ENCODE assay signal across 16 cellular contexts in genomic region chrX:12965390-12965940, GRCh38. TPM values are rescaled to one million over a fixed set of nuclear protein-coding genes. Genes with fewer than 3 reads are reported as not detected.
DNase-seq lines count a peak whose midpoint lies in the region; ATAC-seq and TF ChIP-seq lines count a peak whose summit lies in the region.
"Had no signal": no experiment of that assay in that cellular context is flagged by ENCODE, and none has a peak within 500 bp of the region (broad histone marks: within the 10 kb centered on the region; RNA-seq: fewer than 3 reads in every experiment).

No MANE protein-coding gene starts in this region.

- DNase-seq in SK-N-SH (no peak), WTC11 (ENCODE audit: low spot score) (no peak), memory B cell (ENCODE audit: low spot score in 2 of 2) (no peak), putamen (ENCODE audit: low spot score) (no peak), upper lobe of right lung (no peak)
- DNase-seq in CD8-positive, alpha-beta memory T cell, result no peak
- DNase-seq: activated T-cell treated with anti-CD3 and anti-CD28 coated beads, Interleukin-2, amount 50 U/mL, for 24 hours; aorta; foreskin melanocyte; left ventricle myocardium superior; NCI-H526 treated with DMSO at 0.1 percent for 48 hours; PC-3; trophoblast cell had no signal

- no peak overlapping the region for H3K4me3 Mint-ChIP-seq in CD8-positive, alpha-beta memory T cell
- H3K4me3 Mint-ChIP-seq in WTC11, result no peak overlapping the region
- no peak overlapping the region for H3K4me3 Mint-ChIP-seq in memory B cell
- H3K4me3 Mint-ChIP-seq: activated T-cell treated with anti-CD3 and anti-CD28 coated beads, Interleukin-2, amount 50 U/mL, for 24 hours had no signal

- CTCF ChIA-PET in SK-N-SH (lab: Yijun Ruan, JAX), result interaction anchor here (1.6 to 1.9 kb wide), 2 partner anchors 18 to 523 kb away, joined by 4 to 11 read pairs; no protein-coding TSS in a partner anchor
- CTCF ChIA-PET in CD8-positive, alpha-beta memory T cell (lab: Charles Lee), result interaction anchor here (0.8 to 16.4 kb wide), 5 partner anchors 8 to 724 kb away, joined by 3 to 224 read pairs (median 4); no protein-coding TSS in a partner anchor
- CTCF ChIA-PET in WTC11 (lab: Charles Lee), result interaction anchor here (1.2 kb wide), 1 partner anchor 19 kb away, joined by 6 read pairs; no protein-coding TSS in a partner anchor

- peaks cover 16% of the 10 kb centered on the region for H3F3A ChIP-seq in SK-N-SH (replicated peaks; ENCODE audit: insufficient read depth)

- no peak overlapping the region for H3K9ac ChIP-seq in SK-N-SH

- H3K9me3 ChIP-seq in SK-N-SH, result no peaks in the 10 kb centered on the region
- no peaks in the 10 kb centered on the region for H3K9me3 ChIP-seq in CD8-positive, alpha-beta memory T cell (ENCODE audit: low read length)
- no peaks in the 10 kb centered on the region for H3K9me3 ChIP-seq in upper lobe of right lung
- H3K9me3 ChIP-seq: prostate gland had no signal

- peaks cover 53 to 68% (median 67%) of the 10 kb centered on the region in 3 donors for H3K4me1 Mint-ChIP-seq in CD8-positive, alpha-beta memory T cell
- H3K4me1 Mint-ChIP-seq in WTC11 (peaks cover 16% of the 10 kb centered on the region), memory B cell (peaks cover 23% of the 10 kb centered on the region)

- TF ChIP-seq RAD21 in SK-N-SH (IDR thresholded peaks at IDR 0.05; ENCODE audit: low read length), result no peak

- H3K4me3 ChIP-seq in SK-N-SH (ENCODE audit: low read depth in 2 of 2, low read length in 1 of 2) (no peak overlapping the region), upper lobe of right lung (no peak overlapping the region)
- no peak overlapping the region for H3K4me3 ChIP-seq in CD8-positive, alpha-beta memory T cell (ENCODE audit: low read length)
- H3K4me3 ChIP-seq: prostate gland had no signal

- no peak overlapping the region for H3K4me2 ChIP-seq in SK-N-SH

- no peaks in the 10 kb centered on the region for H3K27me3 ChIP-seq in SK-N-SH (ENCODE audit: insufficient read depth)
- H3K27me3 ChIP-seq in CD8-positive, alpha-beta memory T cell (ENCODE audit: insufficient read depth, low read length, poor library complexity, severe bottlenecking), result no peaks in the 10 kb centered on the region
- H3K27me3 ChIP-seq in upper lobe of right lung, result no peaks in the 10 kb centered on the region

- TF ChIP-seq CTCF in SK-N-SH (IDR thresholded peaks at IDR 0.05) (no peak), WTC11 (IDR thresholded peaks at IDR 0.05) (no peak), upper lobe of right lung (IDR thresholded peaks at IDR 0.05) (no peak)

- H4K20me1 ChIP-seq in SK-N-SH (ENCODE audit: insufficient read depth), result no peaks in the 10 kb centered on the region

- no peak overlapping the region for H3K27ac ChIP-seq in SK-N-SH (ENCODE audit: low read depth in 2 of 2, low read length in 1 of 2)
- no peak overlapping the region for H3K27ac ChIP-seq in CD8-positive, alpha-beta memory T cell (ENCODE audit: low read depth, low read length)
- H3K27ac ChIP-seq in upper lobe of right lung, result no peak overlapping the region
- H3K27ac ChIP-seq: prostate gland had no signal

- H3K27me3 Mint-ChIP-seq in CD8-positive, alpha-beta memory T cell, result peaks cover 0 to 6% of the 10 kb centered on the region in 2 donors
- H3K27me3 Mint-ChIP-seq in WTC11 (ENCODE audit: low read depth) (no peaks in the 10 kb centered on the region), memory B cell (no peaks in the 10 kb centered on the region)

- H3K36me3 Mint-ChIP-seq in CD8-positive, alpha-beta memory T cell, result no peaks in the 10 kb centered on the region
- peaks cover 20% of the 10 kb centered on the region for H3K36me3 Mint-ChIP-seq in WTC11
- H3K36me3 Mint-ChIP-seq in memory B cell, result no peaks in the 10 kb centered on the region

- H3K9me2 ChIP-seq in SK-N-SH, result no peaks in the 10 kb centered on the region

- no peak for TF ChIP-seq EP300 in SK-N-SH (IDR thresholded peaks at IDR 0.05; ENCODE audit: borderline replicate concordance in 1 of 2, low read depth in 1 of 2, low read length in 1 of 2)

- H3K36me3 ChIP-seq in SK-N-SH (replicated peaks in 1 of 2; ENCODE audit: control insufficient read depth in 1 of 2, insufficient read depth in 2 of 2, low read length in 1 of 2), result no peaks in the 10 kb centered on the region
- H3K36me3 ChIP-seq in CD8-positive, alpha-beta memory T cell (ENCODE audit: insufficient read depth, low read length), result no peaks in the 10 kb centered on the region
- H3K36me3 ChIP-seq in upper lobe of right lung, result no peaks in the 10 kb centered on the region
- H3K36me3 ChIP-seq: prostate gland had no signal

- ATAC-seq in SK-N-SH treated with all-trans-retinoic acid at 6 μM for 48 hours (no peak), WTC11 (no peak), memory B cell (ENCODE audit: low read depth) (no peak), HG03196 (IDR thresholded peaks at IDR 0.05; ENCODE audit: unreplicated experiment) (no peak), upper lobe of right lung (no peak)
- ATAC-seq: left ventricle myocardium superior, PC-3 had no signal

- POLR2A ChIA-PET in SK-N-SH (lab: Yijun Ruan, JAX) (no interaction called here), WTC11 (lab: Charles Lee) (no interaction called here)
- POLR2A ChIA-PET in CD8-positive, alpha-beta memory T cell (lab: Charles Lee), result interaction anchor here (1.5 to 15.0 kb wide), 2 partner anchors 10 kb away, joined by 3 to 194 read pairs; partner anchors contain the start of gene TMSB4X

- H3K4me1 ChIP-seq in SK-N-SH (ENCODE audit: control insufficient read depth in 1 of 2, insufficient read depth in 2 of 2, low read depth in 1 of 2, low read length in 1 of 2) (no peaks in the 10 kb centered on the region; a peak in 1 of 4 replicates), upper lobe of right lung (peaks cover 3% of the 10 kb centered on the region)
- H3K4me1 ChIP-seq in CD8-positive, alpha-beta memory T cell (ENCODE audit: insufficient read depth, low read length), result peaks cover 63% of the 10 kb centered on the region
- H3K4me1 ChIP-seq: prostate gland had no signal

- H2AFZ ChIP-seq in SK-N-SH (ENCODE audit: low read depth), result peak overlapping the region; percentile 43; the same call in 1 of the 2 replicates

- intact Hi-C loops in upper lobe of right lung (cut with DNase I), result no loop called here

- peak overlapping the region in 5 of 8 donors; percentile 47 to 96 (median 62) for H3K27ac Mint-ChIP-seq in CD8-positive, alpha-beta memory T cell
- H3K27ac Mint-ChIP-seq in WTC11, result peak overlapping the region; percentile 49; the same call in 1 of the 2 replicates
- peak overlapping the region; percentile 38 for H3K27ac Mint-ChIP-seq in memory B cell

- peaks cover 0 to 2% (median 0%) of the 10 kb centered on the region in 5 donors for H3K9me3 Mint-ChIP-seq in CD8-positive, alpha-beta memory T cell
- peaks cover 11% of the 10 kb centered on the region for H3K9me3 Mint-ChIP-seq in WTC11
- no peaks in the 10 kb centered on the region for H3K9me3 Mint-ChIP-seq in memory B cell

- 51% methylated on average over 5 of the region's 5 CpGs for WGBS in SK-N-SH (ENCODE audit: low lambda C conversion rate)

- H3K79me2 ChIP-seq in SK-N-SH (ENCODE audit: insufficient read depth), result no peaks in the 10 kb centered on the region

TF ChIP-seq in SK-N-SH, 30 proteins besides CTCF, POLR2A, EP300 and RAD21 (continues in another document):
- TF ChIP-seq FOXJ3 (CRISPR knock-in tag; IDR thresholded peaks at IDR 0.05) (no peak), GATA2 (CRISPR knock-in tag; IDR thresholded peaks at IDR 0.05) (no peak), RCOR1 (IDR thresholded peaks at IDR 0.05; ENCODE audit: low read length) (no peak), POLR2AphosphoS5 (IDR thresholded peaks at IDR 0.05; ENCODE audit: low read depth, low read length) (no peak)

TF ChIP-seq in SK-N-SH treated with all-trans-retinoic acid at 6 μM for 48 hours, 23 proteins besides CTCF, POLR2A, EP300 and RAD21 (continues in another document):
- TF ChIP-seq RARB (CRISPR knock-in tag; IDR thresholded peaks at IDR 0.05), result no peak
- no peak for TF ChIP-seq ISL1 (CRISPR knock-in tag; IDR thresholded peaks at IDR 0.05)
- TF ChIP-seq, protein P1, sequence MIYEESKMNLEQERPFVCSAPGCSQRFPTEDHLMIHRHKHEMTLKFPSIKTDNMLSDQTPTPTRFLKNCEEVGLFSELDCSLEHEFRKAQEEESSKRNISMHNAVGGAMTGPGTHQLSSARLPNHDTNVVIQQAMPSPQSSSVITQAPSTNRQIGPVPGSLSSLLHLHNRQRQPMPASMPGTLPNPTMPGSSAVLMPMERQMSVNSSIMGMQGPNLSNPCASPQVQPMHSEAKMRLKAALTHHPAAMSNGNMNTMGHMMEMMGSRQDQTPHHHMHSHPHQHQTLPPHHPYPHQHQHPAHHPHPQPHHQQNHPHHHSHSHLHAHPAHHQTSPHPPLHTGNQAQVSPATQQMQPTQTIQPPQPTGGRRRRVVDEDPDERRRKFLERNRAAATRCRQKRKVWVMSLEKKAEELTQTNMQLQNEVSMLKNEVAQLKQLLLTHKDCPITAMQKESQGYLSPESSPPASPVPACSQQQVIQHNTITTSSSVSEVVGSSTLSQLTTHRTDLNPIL (CRISPR knock-in tag; IDR thresholded peaks at IDR 0.05; ENCODE audit: low read depth), result no peak
- no peak for TF ChIP-seq ESRRG (CRISPR knock-in tag; IDR thresholded peaks at IDR 0.05)

TF ChIP-seq in WTC11, 78 proteins besides CTCF, POLR2A, EP300 and RAD21 (continues in another document):
- TF ChIP-seq MXD4 (CRISPR knock-in tag; IDR thresholded peaks at IDR 0.05; ENCODE audit: borderline replicate concordance) (no peak), RELA (CRISPR knock-in tag; IDR thresholded peaks at IDR 0.05; ENCODE audit: borderline replicate concordance) (no peak), FOXP1 (CRISPR knock-in tag; IDR thresholded peaks at IDR 0.05; ENCODE audit: borderline replicate concordance) (no peak), RORB (CRISPR knock-in tag; IDR thresholded peaks at IDR 0.05) (no peak), NR2C2 (CRISPR knock-in tag; IDR thresholded peaks at IDR 0.05) (no peak), GTF2I (CRISPR knock-in tag; conservative IDR thresholded peaks at IDR 0.05) (no peak)

RNA-seq across cellular contexts. Expression of gene TMSB4X, which starts 9.4 kb away (rescaled TPM):
- 4,830 and 10,669 TPM in 2 replicates for polyA plus RNA-seq in SK-N-SH (2012; rRNA removed)
- 11,345 and 16,426 TPM in 2 replicates for polyA plus RNA-seq in SK-N-SH (2012; cell fraction: cytosol; rRNA removed)
- polyA plus RNA-seq in SK-N-SH (2012; cell fraction: nucleus; rRNA removed), result 2,546 and 2,555 TPM in 2 replicates
- total RNA-seq in CD8-positive, alpha-beta memory T cell, result 1,000 to 10,000 TPM; 3,415 to 3,478 TPM
- 28,788 TPM for polyA plus RNA-seq in CD8-positive, alpha-beta memory T cell
- total RNA-seq in WTC11 (2021) (2,375 to 2,595 TPM (median 2,468 TPM) in 3 replicates), upper lobe of right lung (4,663 TPM)

RNA-seq across cellular contexts. Expression of gene TLR8, which starts 59.0 kb away (rescaled TPM):
- polyA plus RNA-seq in SK-N-SH (2012; rRNA removed), result not detected in 2 replicates
- polyA plus RNA-seq in SK-N-SH (2012; cell fraction: cytosol; rRNA removed), result not detected in 2 replicates
- polyA plus RNA-seq in SK-N-SH (2012; cell fraction: nucleus; rRNA removed), result not detected in 2 replicates
- under 1 TPM in 1 of 2 experiments, not detected in 1; 0.07 TPM for total RNA-seq in CD8-positive, alpha-beta memory T cell
- polyA plus RNA-seq in CD8-positive, alpha-beta memory T cell, result not detected
- total RNA-seq in WTC11 (2021) (not detected in 3 replicates), upper lobe of right lung (17.8 TPM)
- total RNA-seq: PC-3 had no signal

Comparison
In these comparisons a context has a peak if more than half of its experiments do, and no peak if none do; other contexts are left out.
1. RNA of gene TLR8, which starts 59.0 kb away (total RNA-seq): 17.8 TPM in upper lobe of right lung (single experiment); 0.07 TPM in CD8-positive, alpha-beta memory T cell and not detected in WTC11; every median in the first group is over 10 times any median in the second.
2. Peak in every context shown above with its lines, with median percentiles within 50 percentile points of each other: H3K27ac Mint-ChIP-seq.